ENCODE assay signal across 23 cellular contexts in genomic region chr16:19307587-19308241, GRCh38. TPM values are rescaled to one million over a fixed set of nuclear protein-coding genes. Genes with fewer than 3 reads are reported as not detected.
DNase-seq lines count a peak whose midpoint lies in the region; ATAC-seq and TF ChIP-seq lines count a peak whose summit lies in the region.
"Had no signal": no experiment of that assay in that cellular context is flagged by ENCODE, and none has a peak within 500 bp of the region (broad histone marks: within the 10 kb centered on the region; RNA-seq: fewer than 3 reads in every experiment).

No MANE protein-coding gene starts in this region.

- intact Hi-C loops in gastrocnemius medialis (cut with DNase I; ENCODE audit: low total_unique reads), result no loop called here

- TF ChIP-seq EP300 in Ishikawa (IDR thresholded peaks at IDR 0.05; ENCODE audit: borderline replicate concordance), result no peak

- no peaks in the 10 kb centered on the region for H3K9me3 ChIP-seq in gastrocnemius medialis
- H3K9me3 ChIP-seq: HAP-1 had no signal

- H3K4me1 ChIP-seq in gastrocnemius medialis, result no peaks in the 10 kb centered on the region
- H3K4me1 ChIP-seq: HAP-1 had no signal

- no peak for TF ChIP-seq CTCF in gastrocnemius medialis (IDR thresholded peaks at IDR 0.05 in 4 of 5, conservative IDR thresholded peaks at IDR 0.05 in 1 of 5)

- H3K4me3 ChIP-seq in gastrocnemius medialis, result no peak overlapping the region
- H3K4me3 ChIP-seq: HAP-1 had no signal

- ATAC-seq in gastrocnemius medialis (no peak), GM21423 (IDR thresholded peaks at IDR 0.05; ENCODE audit: unreplicated experiment) (no peak)
- ATAC-seq: activated CD8-positive, alpha-beta memory T cell treated with anti-CD3 and anti-CD28 coated beads, Interleukin-2, amount 10 ng/mL, durations not matched to agents 7 days and 5 days had no signal

- no peak for TF ChIP-seq POLR2A in gastrocnemius medialis (IDR thresholded peaks at IDR 0.05)

- H3K36me3 ChIP-seq in gastrocnemius medialis, result no peaks in the 10 kb centered on the region
- H3K36me3 ChIP-seq: HAP-1 had no signal

- H3K27ac ChIP-seq in gastrocnemius medialis, result no peak overlapping the region
- H3K27ac ChIP-seq: RWPE1 had no signal

- H3K27me3 ChIP-seq in gastrocnemius medialis, result no peaks in the 10 kb centered on the region

- DNase-seq in activated CD4-positive, alpha-beta T cell treated with anti-CD3 and anti-CD28 coated beads for 48 hours, result peak; percentile 28
- DNase-seq in activated CD4-positive, alpha-beta T cell treated with anti-CD3 and anti-CD28 coated beads, Interleukin-2, amount 50 U/mL, for 1 hour, result no peak
- DNase-seq in UCSD-AML1 (lab: John Stamatoyannopoulos, UW; ENCODE audit: unreplicated experiment) (peak; percentile 23), myocyte (ENCODE audit: low read depth) (peak; percentile 21), gastrocnemius medialis (no peak)
- no peak for DNase-seq in activated CD8-positive, alpha-beta memory T cell treated with anti-CD3 and anti-CD28 coated beads, Interleukin-2, amount 50 U/mL, for 4 hours
- DNase-seq: activated CD8-positive, alpha-beta memory T cell treated with anti-CD3 and anti-CD28 coated beads, Interleukin-2, amount 10 ng/mL, durations not matched to agents 7 days and 5 days; activated naive CD4-positive, alpha-beta T cell; effector CD4-positive, alpha-beta T cell; NCI-H2029; NCI-H526 treated with DMSO at 0.1 percent for 48 hours; stimulated activated naive CD4-positive, alpha-beta T cell treated with Interleukin-2 at 50 U/mL for 16 hours had no signal

- in situ Hi-C loops in gastrocnemius medialis (cut with MboI; ENCODE audit: low sequenced_read_pairs in 4 of 4), result no loop called here

- TF ChIP-seq RAD21 in Ishikawa (IDR thresholded peaks at IDR 0.05; ENCODE audit: low read depth), result no peak

TF ChIP-seq in Ishikawa, 13 proteins besides CTCF, POLR2A, EP300 and RAD21:
- TF ChIP-seq REST (IDR thresholded peaks at IDR 0.05; ENCODE audit: low read depth) (peak; percentile 96), CREB1 (IDR thresholded peaks at IDR 0.05; ENCODE audit: low read depth) (no peak)

RNA-seq across cellular contexts. Expression of gene CLEC19A, which starts 22.2 kb away (rescaled TPM):
- total RNA-seq in myocyte (not detected in 2 replicates), gastrocnemius medialis (not detected)
- 0.14 TPM for polyA plus RNA-seq in myocyte (2012)
- total RNA-seq: activated CD8-positive, alpha-beta memory T cell treated with anti-CD3 and anti-CD28 coated beads, Interleukin-2, amount 10 ng/mL, durations not matched to agents 7 days and 5 days; bronchial epithelial cell; LHCN-M2; mesenteric fat pad; osteoblast; skeletal muscle tissue; urinary bladder had no signal
- polyA plus RNA-seq: AG04450, urinary bladder had no signal

Comparison
In these comparisons a context has a peak if more than half of its experiments do, and no peak if none do; other contexts are left out.
1. DNase-seq: peak in activated CD4-positive, alpha-beta T cell treated with anti-CD3 and anti-CD28 coated beads for 48 hours (single experiment), UCSD-AML1 (single experiment) and myocyte (single experiment); none in activated CD4-positive, alpha-beta T cell treated with anti-CD3 and anti-CD28 coated beads, Interleukin-2, amount 50 U/mL, for 1 hour (single experiment), activated CD8-positive, alpha-beta memory T cell treated with anti-CD3 and anti-CD28 coated beads, Interleukin-2, amount 50 U/mL, for 4 hours (single experiment) and gastrocnemius medialis (0 of 2).